ENCODE assay signal across 1 cellular context in the genomic region with DNA sequence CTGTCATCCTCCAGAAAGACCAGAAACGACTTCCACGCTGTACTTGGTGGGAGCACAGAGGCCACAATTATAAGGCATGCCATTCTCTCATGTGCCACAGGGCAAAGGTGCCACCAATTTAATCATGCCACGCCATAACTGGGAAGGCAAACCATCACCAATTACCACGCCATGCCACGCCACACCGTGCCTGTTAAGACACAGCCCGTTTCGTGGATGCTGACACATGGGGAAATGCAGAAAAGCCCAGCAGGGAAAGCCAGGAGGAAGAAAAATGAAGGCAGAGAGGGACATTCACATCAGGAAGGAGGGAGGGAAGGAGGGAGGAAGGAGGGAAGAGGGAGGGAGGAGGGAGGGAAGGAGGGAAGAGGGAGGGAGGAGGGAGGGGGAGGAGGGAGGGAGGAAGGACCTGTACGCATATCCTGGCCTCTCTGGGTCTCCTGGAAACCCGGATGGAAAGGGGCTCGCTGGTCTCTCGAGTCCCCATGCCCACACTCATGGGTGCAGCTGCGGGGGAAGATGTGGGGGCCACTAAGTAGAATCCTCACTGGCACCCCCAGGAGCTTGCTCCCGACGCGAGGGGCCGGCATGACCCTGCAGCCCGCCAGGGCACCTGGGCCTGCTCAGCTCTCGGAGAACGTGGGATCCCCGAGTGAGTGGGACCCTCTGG.
TF ChIP-seq lines count a peak whose summit lies in the region.

No MANE protein-coding gene starts in this region.

TF ChIP-seq in HepG2, 621 proteins besides CTCF, POLR2A, EP300 and RAD21:
- TF ChIP-seq SNRNP70 (IDR thresholded peaks at IDR 0.05; ENCODE audit: low read depth, low read length): no peak
- TF ChIP-seq HNRNPK (IDR thresholded peaks at IDR 0.05; ENCODE audit: low read depth, low read length, poor library complexity, severe bottlenecking): peak; percentile 51
- no peak for TF ChIP-seq HDAC6 (IDR thresholded peaks at IDR 0.05; ENCODE audit: low read depth, low read length)
- TF ChIP-seq ZNF263 (CRISPR knock-in tag; IDR thresholded peaks at IDR 0.05): 0 out of 2 replicates have a peak, but pooled peaks have one; percentile 26
- no peak for TF ChIP-seq PAWR (CRISPR knock-in tag; IDR thresholded peaks at IDR 0.05; ENCODE audit: borderline replicate concordance)
TF ChIP-seq in HepG2: peak in this region for 2.
